In the genomic region with DNA sequence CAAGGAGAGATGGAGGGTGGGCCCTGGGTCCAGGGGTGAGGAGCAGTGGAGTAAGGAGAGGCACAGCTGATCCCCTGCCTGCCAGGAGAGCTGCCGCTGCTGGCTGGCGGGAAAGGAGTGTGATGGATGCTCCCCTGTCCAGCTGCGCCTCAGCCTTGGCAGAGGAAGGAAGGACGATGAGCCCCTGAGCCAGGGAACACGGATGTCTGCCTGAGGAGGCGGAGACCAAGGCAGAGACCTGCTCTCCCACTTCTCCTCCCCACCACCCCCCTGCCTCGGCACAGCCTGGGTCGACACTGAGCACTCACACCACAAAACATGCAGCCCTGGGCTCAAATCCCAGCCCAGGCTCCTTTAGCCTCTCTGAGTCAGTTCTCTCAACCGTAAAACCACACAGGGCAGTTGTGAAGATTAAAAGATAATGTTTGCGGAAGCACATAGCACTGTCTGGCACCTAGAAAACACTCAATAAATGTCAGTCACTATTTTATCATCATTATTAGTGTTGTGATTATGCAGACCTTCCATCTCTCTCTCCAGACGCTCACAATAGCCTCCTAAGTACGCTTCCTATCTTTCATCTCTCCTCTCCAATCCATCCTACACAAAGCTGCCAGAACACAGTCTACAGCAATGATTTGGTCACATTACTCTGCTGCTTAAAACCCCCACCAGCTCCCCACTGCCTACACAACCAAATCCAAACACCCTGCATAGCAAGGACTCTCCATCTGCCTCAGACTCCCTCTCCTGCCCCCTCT, we compare ENCODE assay signal across 1 cellular context.
TF ChIP-seq lines count a peak whose summit lies in the region.

No MANE protein-coding gene starts in this region.

TF ChIP-seq in K562, 482 proteins besides CTCF, POLR2A, EP300 and RAD21 (continued from another document):
- no peak for TF ChIP-seq ZNF609 (CRISPR knock-in tag; IDR thresholded peaks at IDR 0.05; ENCODE audit: borderline replicate concordance)
- peak; percentile 21 for TF ChIP-seq MEIS2 (IDR thresholded peaks at IDR 0.05; ENCODE audit: partially characterized antibody)
- 0 out of 4 replicates have a peak, but pooled peaks of 1 of the 2 experiments have one; percentile 7 for TF ChIP-seq KDM1A (IDR thresholded peaks at IDR 0.05)
- no peak for TF ChIP-seq ARID4B (CRISPR knock-in tag; IDR thresholded peaks at IDR 0.05)
- 0 out of 4 replicates have a peak, but pooled peaks of 1 of the 2 experiments have one; percentile 7 for TF ChIP-seq RCOR1 (IDR thresholded peaks at IDR 0.05; ENCODE audit: borderline replicate concordance in 1 of 2, low read depth in 2 of 2, low read length in 2 of 2)
